ENCODE assay signal across 9 cellular contexts in genomic region chr1:109299087-109299983, GRCh38. TPM values are rescaled to one million over a fixed set of nuclear protein-coding genes. Genes with fewer than 3 reads are reported as not detected.
DNase-seq lines count a peak whose midpoint lies in the region; ATAC-seq lines count a peak whose summit lies in the region.
"Had no signal": no experiment of that assay in that cellular context is flagged by ENCODE, and none has a peak within 500 bp of the region (broad histone marks: within the 10 kb centered on the region; RNA-seq: fewer than 3 reads in every experiment).

No MANE protein-coding gene starts in this region.

- no peaks in the 10 kb centered on the region for H3K36me3 Mint-ChIP-seq in T-helper 2 cell treated with Interferon-gamma antibody and Interleukin-4, amounts not matched to agents 5 μg/mL and 100 μg/mL, for 36 hours (ENCODE audit: low read depth)

- H3K36me3 ChIP-seq in rectal smooth muscle tissue (ENCODE audit: control insufficient read depth, insufficient read depth, low read length), result no peaks in the 10 kb centered on the region
- H3K36me3 ChIP-seq: cardiac muscle cell had no signal

- peaks cover 20% of the 10 kb centered on the region for H3K27me3 Mint-ChIP-seq in T-helper 2 cell treated with Interferon-gamma antibody and Interleukin-4, amounts not matched to agents 5 μg/mL and 100 μg/mL, for 36 hours (ENCODE audit: low read depth)

- H3K4me1 ChIP-seq in rectal smooth muscle tissue (ENCODE audit: control insufficient read depth, insufficient read depth, low read length), result peaks cover 3% of the 10 kb centered on the region

- no peak overlapping the region for H3K9ac ChIP-seq in rectal smooth muscle tissue (ENCODE audit: low read length)

- no peak overlapping the region for H3K4me3 Mint-ChIP-seq in T-helper 2 cell treated with Interferon-gamma antibody and Interleukin-4, amounts not matched to agents 5 μg/mL and 100 μg/mL, for 36 hours

- DNase-seq in EL (peak; percentile 88), amniotic stem cell (lab: John Stamatoyannopoulos, UW) (peak; percentile 61), cardiac septum (ENCODE audit: low spot score) (peak; percentile 83)
- no peak for DNase-seq in T-helper 2 cell treated with Interferon-gamma antibody and Interleukin-4, amounts not matched to agents 5 μg/mL and 100 μg/mL, for 36 hours (ENCODE audit: low spot score)

- ATAC-seq in HG03354 (IDR thresholded peaks at IDR 0.05; ENCODE audit: poor library complexity, severe bottlenecking, unreplicated experiment) (no peak), GM18502 (IDR thresholded peaks at IDR 0.05; ENCODE audit: poor library complexity, unreplicated experiment) (no peak), GM21529 (IDR thresholded peaks at IDR 0.05; ENCODE audit: unreplicated experiment) (no peak)

- no peak overlapping the region for H3K4me3 ChIP-seq in rectal smooth muscle tissue (ENCODE audit: low read length)
- H3K4me3 ChIP-seq: cardiac muscle cell had no signal

- intact Hi-C loops in cardiac septum (cut with DNase I), result loop anchor here (2.0 kb wide), 1 partner anchor 17 kb away; the partner anchor contains the start of gene PSRC1

- H3K27ac Mint-ChIP-seq in T-helper 2 cell treated with Interferon-gamma antibody and Interleukin-4, amounts not matched to agents 5 μg/mL and 100 μg/mL, for 36 hours, result no peak overlapping the region

- peak overlapping the region; percentile 41 for H3K27ac ChIP-seq in rectal smooth muscle tissue (ENCODE audit: low read depth, low read length)
- H3K27ac ChIP-seq: cardiac muscle cell had no signal

- no peaks in the 10 kb centered on the region for H3K27me3 ChIP-seq in rectal smooth muscle tissue (ENCODE audit: control insufficient read depth, insufficient read depth, low read length)

- H3K4me1 Mint-ChIP-seq in T-helper 2 cell treated with Interferon-gamma antibody and Interleukin-4, amounts not matched to agents 5 μg/mL and 100 μg/mL, for 36 hours (ENCODE audit: low read depth), result peaks cover 5% of the 10 kb centered on the region

- H3K9me3 Mint-ChIP-seq in T-helper 2 cell treated with Interferon-gamma antibody and Interleukin-4, amounts not matched to agents 5 μg/mL and 100 μg/mL, for 36 hours, result no peaks in the 10 kb centered on the region

RNA-seq across cellular contexts. Expression of gene MYBPHL, which starts 7.5 kb away (rescaled TPM):
- 1.2 TPM for total RNA-seq in cardiac septum
- total RNA-seq: cardiac muscle cell had no signal

RNA-seq across cellular contexts. Expression of gene PSRC1, which starts 16.4 kb away (rescaled TPM):
- 0.59 TPM for total RNA-seq in cardiac septum

RNA-seq across cellular contexts. Expression of gene CELSR2, which starts 50.0 kb away (rescaled TPM):
- 7.1 TPM for total RNA-seq in cardiac septum
